ENCODE assay signal across 8 cellular contexts in the genomic region with DNA sequence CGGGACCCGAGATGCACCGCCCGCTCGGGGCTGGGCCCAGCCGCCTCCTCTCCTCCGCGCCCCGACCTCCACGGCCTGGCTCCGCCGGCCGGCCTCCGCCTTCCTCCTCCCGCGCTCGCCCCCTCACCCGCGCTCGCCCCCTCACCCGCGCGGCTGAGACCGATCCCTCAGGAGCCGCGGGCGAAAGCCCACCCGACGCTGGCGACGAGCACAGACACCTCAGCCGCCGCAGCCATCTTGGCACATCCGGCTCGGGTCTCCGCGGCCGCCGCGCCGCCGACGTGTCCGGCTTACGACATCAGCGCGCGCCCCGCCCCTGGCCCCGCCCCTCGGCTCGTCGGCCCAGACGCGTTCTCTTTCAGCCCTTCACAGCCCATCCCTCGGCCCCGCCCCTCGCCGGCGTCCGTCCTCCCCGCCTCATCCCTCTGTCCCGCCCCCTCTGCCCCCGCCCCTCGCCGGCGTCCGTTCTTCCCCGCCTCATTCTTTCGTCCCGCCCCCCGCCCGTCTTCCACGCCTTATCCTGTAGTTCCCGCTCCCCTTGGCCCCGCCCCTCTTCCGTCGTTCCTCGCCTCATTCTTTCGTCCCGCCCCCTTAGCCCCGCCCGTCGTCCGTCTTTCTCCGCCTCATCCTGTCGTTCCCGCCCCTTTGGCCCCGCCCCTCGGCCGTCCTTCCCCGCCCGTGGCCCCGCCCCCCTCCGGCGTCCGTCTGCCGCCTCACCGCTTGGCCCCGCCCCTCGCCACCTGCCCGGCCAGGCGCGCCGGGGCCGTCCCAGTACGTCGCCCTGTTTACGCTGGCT. TPM values are rescaled to one million over a fixed set of nuclear protein-coding genes. Genes with fewer than 3 reads are reported as not detected.
DNase-seq lines count a peak whose midpoint lies in the region; ATAC-seq and TF ChIP-seq lines count a peak whose summit lies in the region.

A gene with protein sequence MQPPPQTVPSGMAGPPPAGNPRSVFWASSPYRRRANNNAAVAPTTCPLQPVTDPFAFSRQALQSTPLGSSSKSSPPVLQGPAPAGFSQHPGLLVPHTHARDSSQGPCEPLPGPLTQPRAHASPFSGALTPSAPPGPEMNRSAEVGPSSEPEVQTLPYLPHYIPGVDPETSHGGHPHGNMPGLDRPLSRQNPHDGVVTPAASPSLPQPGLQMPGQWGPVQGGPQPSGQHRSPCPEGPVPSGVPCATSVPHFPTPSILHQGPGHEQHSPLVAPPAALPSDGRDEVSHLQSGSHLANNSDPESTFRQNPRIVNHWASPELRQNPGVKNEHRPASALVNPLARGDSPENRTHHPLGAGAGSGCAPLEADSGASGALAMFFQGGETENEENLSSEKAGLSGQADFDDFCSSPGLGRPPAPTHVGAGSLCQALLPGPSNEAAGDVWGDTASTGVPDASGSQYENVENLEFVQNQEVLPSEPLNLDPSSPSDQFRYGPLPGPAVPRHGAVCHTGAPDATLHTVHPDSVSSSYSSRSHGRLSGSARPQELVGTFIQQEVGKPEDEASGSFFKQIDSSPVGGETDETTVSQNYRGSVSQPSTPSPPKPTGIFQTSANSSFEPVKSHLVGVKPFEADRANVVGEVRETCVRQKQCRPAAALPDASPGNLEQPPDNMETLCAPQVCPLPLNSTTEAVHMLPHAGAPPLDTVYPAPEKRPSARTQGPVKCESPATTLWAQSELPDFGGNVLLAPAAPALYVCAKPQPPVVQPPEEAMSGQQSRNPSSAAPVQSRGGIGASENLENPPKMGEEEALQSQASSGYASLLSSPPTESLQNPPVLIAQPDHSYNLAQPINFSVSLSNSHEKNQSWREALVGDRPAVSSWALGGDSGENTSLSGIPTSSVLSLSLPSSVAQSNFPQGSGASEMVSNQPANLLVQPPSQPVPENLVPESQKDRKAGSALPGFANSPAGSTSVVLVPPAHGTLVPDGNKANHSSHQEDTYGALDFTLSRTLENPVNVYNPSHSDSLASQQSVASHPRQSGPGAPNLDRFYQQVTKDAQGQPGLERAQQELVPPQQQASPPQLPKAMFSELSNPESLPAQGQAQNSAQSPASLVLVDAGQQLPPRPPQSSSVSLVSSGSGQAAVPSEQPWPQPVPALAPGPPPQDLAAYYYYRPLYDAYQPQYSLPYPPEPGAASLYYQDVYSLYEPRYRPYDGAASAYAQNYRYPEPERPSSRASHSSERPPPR (N-terminal part only) (minus strand): TSS at position 248 of the 796 bp plus-strand sequence. CDS start 5,425 bp downstream, outside the sequence.

- H3K9me3 ChIP-seq in BLaER1 treated with 17β-estradiol and CSF1 and Interleukin-3, amounts not matched to agents 10 nM and 100 nM (replicated peaks in 1 of 11): no peaks in the 10 kb centered on the region

- H3K27me3 Mint-ChIP-seq in activated CD4-positive, alpha-beta T cell treated with anti-CD3 and anti-CD28 coated beads, Interleukin-2, amount 10 ng/mL, durations not matched to agents 7 days and 5 days: no peaks in the 10 kb centered on the region

- H3K27ac Mint-ChIP-seq in activated CD4-positive, alpha-beta T cell treated with anti-CD3 and anti-CD28 coated beads, Interleukin-2, amount 10 ng/mL, durations not matched to agents 7 days and 5 days: peak within 1 kb of the TSS; percentile 100

- no peaks in the 10 kb centered on the region for H3K27me3 ChIP-seq in BLaER1 treated with 17β-estradiol and CSF1 and Interleukin-3, amounts not matched to agents 10 nM and 100 nM

- peaks cover 20 to 33% (median 24%) of the 10 kb centered on the region in 11 experiments; a peak in 21 of 22 replicates for H3K36me3 ChIP-seq in BLaER1 treated with 17β-estradiol and CSF1 and Interleukin-3, amounts not matched to agents 10 nM and 100 nM

- H3K4me3 ChIP-seq in BLaER1 treated with 17β-estradiol and CSF1 and Interleukin-3, amounts not matched to agents 10 nM and 100 nM: peak within 1 kb of the TSS; percentile 78 to 100 (median 98)
- peak within 1 kb of the TSS; percentile 95 for H3K4me3 ChIP-seq in coronary artery

- no peak for TF ChIP-seq CTCF in coronary artery (IDR thresholded peaks at IDR 0.05)

- H3K9me3 Mint-ChIP-seq in activated CD4-positive, alpha-beta T cell treated with anti-CD3 and anti-CD28 coated beads, Interleukin-2, amount 10 ng/mL, durations not matched to agents 7 days and 5 days: no peaks in the 10 kb centered on the region

- ATAC-seq in GM19372 (IDR thresholded peaks at IDR 0.05; ENCODE audit: low read depth, unreplicated experiment) (peak; percentile 59), HG03521 (IDR thresholded peaks at IDR 0.05; ENCODE audit: unreplicated experiment) (peak; percentile 57)

- peak within 1 kb of the TSS; percentile 95 to 100 (median 98) for H3K9ac ChIP-seq in BLaER1 treated with 17β-estradiol and CSF1 and Interleukin-3, amounts not matched to agents 10 nM and 100 nM

- peaks cover 21 to 39% (median 24%) of the 10 kb centered on the region in 10 experiments for H3K4me1 ChIP-seq in BLaER1 treated with 17β-estradiol and CSF1 and Interleukin-3, amounts not matched to agents 10 nM and 100 nM

- CTCF ChIA-PET in activated CD4-positive, alpha-beta T cell treated with anti-CD3 and anti-CD28 coated beads, Interleukin-2, amount 10 ng/mL, durations not matched to agents 7 days and 5 days (lab: Charles Lee): interaction anchor here (0.8 to 4.0 kb wide), 5 partner anchors 18 to 163 kb away, joined by 3 to 19 read pairs (median 5); no protein-coding TSS in a partner anchor

- peak within 1 kb of the TSS; percentile 95 to 99 (median 98) for H3K4me2 ChIP-seq in BLaER1 treated with 17β-estradiol and CSF1 and Interleukin-3, amounts not matched to agents 10 nM and 100 nM

- H3K4me1 Mint-ChIP-seq in activated CD4-positive, alpha-beta T cell treated with anti-CD3 and anti-CD28 coated beads, Interleukin-2, amount 10 ng/mL, durations not matched to agents 7 days and 5 days: peaks cover 27% of the 10 kb centered on the region

- peak within 1 kb of the TSS; percentile 97 for H3K4me3 Mint-ChIP-seq in activated CD4-positive, alpha-beta T cell treated with anti-CD3 and anti-CD28 coated beads, Interleukin-2, amount 10 ng/mL, durations not matched to agents 7 days and 5 days

- POLR2A ChIA-PET in activated CD4-positive, alpha-beta T cell treated with anti-CD3 and anti-CD28 coated beads, Interleukin-2, amount 10 ng/mL, durations not matched to agents 7 days and 5 days (lab: Charles Lee): no interaction called here

- H4K20me1 ChIP-seq in BLaER1 treated with 17β-estradiol and CSF1 and Interleukin-3, amounts not matched to agents 10 nM and 100 nM: peaks cover 43 to 82% (median 64%) of the 10 kb centered on the region in 11 experiments

- H3K36me3 Mint-ChIP-seq in activated CD4-positive, alpha-beta T cell treated with anti-CD3 and anti-CD28 coated beads, Interleukin-2, amount 10 ng/mL, durations not matched to agents 7 days and 5 days (ENCODE audit: low read depth): peaks cover 13% of the 10 kb centered on the region

- peak within 1 kb of the TSS; percentile 95 to 100 (median 98) for H3K27ac ChIP-seq in BLaER1 treated with 17β-estradiol and CSF1 and Interleukin-3, amounts not matched to agents 10 nM and 100 nM
- H3K27ac ChIP-seq in coronary artery: peak within 1 kb of the TSS; percentile 96 to 99

- peak; percentile 99 for DNase-seq in NCI-H69 (lab: John Stamatoyannopoulos, UW)
- DNase-seq in activated CD4-positive, alpha-beta T cell treated with anti-CD3 and anti-CD28 coated beads, Interleukin-2, amount 10 ng/mL, durations not matched to agents 7 days and 5 days: peak; percentile 99
- peak; percentile 99 for DNase-seq in coronary artery (ENCODE audit: low spot score)
- DNase-seq in left kidney (ENCODE audit: low read depth, low spot score): peak; percentile 100
- peak; percentile 99 for DNase-seq in stimulated activated CD4-positive, alpha-beta T cell treated with anti-CD3 and anti-CD28 coated beads, Interleukin-1b, Interleukin-23, amount 100 ng/mL, for 48 hours

RNA-seq across cellular contexts. Expression of the gene that starts here (rescaled TPM):
- 10 to 100 TPM; 72.1 to 74.5 TPM for total RNA-seq in activated CD4-positive, alpha-beta T cell treated with anti-CD3 and anti-CD28 coated beads, Interleukin-2, amount 10 ng/mL, durations not matched to agents 7 days and 5 days

Comparison
In these comparisons a context has a peak if more than half of its experiments do, and no peak if none do; other contexts are left out.
1. Peak in every context shown above with its lines: DNase-seq, ATAC-seq, H3K4me3 ChIP-seq and H3K27ac ChIP-seq.